Comparison of ENCODE assay signal across 17 cellular contexts in genomic region chr14:21298358-21298757, GRCh38. TPM values are rescaled to one million over a fixed set of nuclear protein-coding genes. Genes with fewer than 3 reads are reported as not detected.
DNase-seq lines count a peak whose midpoint lies in the region; ATAC-seq lines count a peak whose summit lies in the region.
"Had no signal": no experiment of that assay in that cellular context is flagged by ENCODE, and none has a peak within 500 bp of the region (broad histone marks: within the 10 kb centered on the region; RNA-seq: fewer than 3 reads in every experiment).

No MANE protein-coding gene starts in this region.

- H3K36me3 Mint-ChIP-seq in activated naive CD8-positive, alpha-beta T cell treated with anti-CD3 and anti-CD28 coated beads for 36 hours, result no peaks in the 10 kb centered on the region
- no peaks in the 10 kb centered on the region for H3K36me3 Mint-ChIP-seq in activated naive CD8-positive, alpha-beta T cell treated with anti-CD3 and anti-CD28 coated beads, Interleukin-2, amount 50 U/mL, for 24 hours (ENCODE audit: low read depth)

- no peak overlapping the region for H2AFZ ChIP-seq in trophoblast cell (ENCODE audit: insufficient read depth, low read length, poor library complexity)

- H3K9ac ChIP-seq in trophoblast cell (ENCODE audit: low read length), result no peak overlapping the region

- ATAC-seq in activated naive CD8-positive, alpha-beta T cell treated with anti-CD3 and anti-CD28 coated beads, Interleukin-2, amount 50 U/mL, for 24 hours, result no peak
- ATAC-seq: A549 had no signal

- WGBS in trophoblast cell (ENCODE audit: extremely low coverage, insufficient coverage, insufficient read length), result no CpG with 5 or more reads among the region's 12 CpGs

- no peak overlapping the region for H3K14ac ChIP-seq in trophoblast cell (ENCODE audit: low read length)

- H3K9me3 Mint-ChIP-seq in activated naive CD8-positive, alpha-beta T cell treated with anti-CD3 and anti-CD28 coated beads for 36 hours, result no peaks in the 10 kb centered on the region
- H3K9me3 Mint-ChIP-seq in activated naive CD8-positive, alpha-beta T cell treated with anti-CD3 and anti-CD28 coated beads, Interleukin-2, amount 50 U/mL, for 24 hours, result no peaks in the 10 kb centered on the region
- H3K9me3 Mint-ChIP-seq: CD4-positive, alpha-beta T cell had no signal

- no peak overlapping the region for H3K23ac ChIP-seq in trophoblast cell (ENCODE audit: low read length)

- no peaks in the 10 kb centered on the region for H3K79me1 ChIP-seq in trophoblast cell (ENCODE audit: low read length)

- no peak overlapping the region for H2BK12ac ChIP-seq in trophoblast cell (ENCODE audit: low read length)

- no peak overlapping the region for H3K4me3 ChIP-seq in trophoblast cell (ENCODE audit: low read depth, low read length)
- H3K4me3 ChIP-seq: A549, HAP-1 had no signal

- H3K4me2 ChIP-seq in trophoblast cell (ENCODE audit: low read length), result no peak overlapping the region
- H3K4me2 ChIP-seq: A549 had no signal

- H4K8ac ChIP-seq in trophoblast cell (ENCODE audit: low read depth, low read length), result no peak overlapping the region

- peaks cover 2% of the 10 kb centered on the region for H3K4me1 Mint-ChIP-seq in activated naive CD8-positive, alpha-beta T cell treated with anti-CD3 and anti-CD28 coated beads for 36 hours
- peaks cover 5% of the 10 kb centered on the region for H3K4me1 Mint-ChIP-seq in activated naive CD8-positive, alpha-beta T cell treated with anti-CD3 and anti-CD28 coated beads, Interleukin-2, amount 50 U/mL, for 24 hours

- H3K27me3 Mint-ChIP-seq in activated naive CD8-positive, alpha-beta T cell treated with anti-CD3 and anti-CD28 coated beads for 36 hours, result peaks cover 35% of the 10 kb centered on the region
- H3K27me3 Mint-ChIP-seq in activated naive CD8-positive, alpha-beta T cell treated with anti-CD3 and anti-CD28 coated beads, Interleukin-2, amount 50 U/mL, for 24 hours, result peaks cover 26% of the 10 kb centered on the region

- H3K79me2 ChIP-seq in trophoblast cell (ENCODE audit: control insufficient read depth, insufficient read depth, low read length, poor library complexity), result no peaks in the 10 kb centered on the region

- H3K27me3 ChIP-seq in trophoblast cell (ENCODE audit: insufficient read depth, low read length), result peaks cover 4% of the 10 kb centered on the region

- in situ Hi-C loops in KBM-7 (cut with MboI; ENCODE audit: low pct_unique_long_range_greater_than_20kb, low sequenced_read_pairs), result no loop called here

- H4K12ac ChIP-seq in trophoblast cell (ENCODE audit: low read depth, low read length), result no peak overlapping the region

- H3K36me3 ChIP-seq in trophoblast cell (ENCODE audit: control insufficient read depth in 1 of 2, insufficient read depth in 2 of 2, low read length in 2 of 2), result no peaks in the 10 kb centered on the region
- H3K36me3 ChIP-seq: HAP-1 had no signal

- DNase-seq in activated naive CD8-positive, alpha-beta T cell treated with anti-CD3 and anti-CD28 coated beads for 36 hours, result no peak
- DNase-seq in activated naive CD8-positive, alpha-beta T cell treated with anti-CD3 and anti-CD28 coated beads, Interleukin-2, amount 50 U/mL, for 24 hours, result no peak
- DNase-seq in HuH-7 (ENCODE audit: low spot score), result peak; percentile 40
- DNase-seq in amniotic epithelial cell (ENCODE audit: low read depth), result peak; percentile 22
- peak; percentile 72 to 89 for DNase-seq in trophoblast cell
- no peak for DNase-seq in stimulated activated CD4-positive, alpha-beta T cell treated with anti-CD3 and anti-CD28 coated beads, Interleukin-2, amount 100 ng/mL, for 48 hours
- no peak for DNase-seq in KBM-7
- DNase-seq: AML-193; Caco-2; CD4-positive, alpha-beta T cell; GF-D8; IMR-90 had no signal

- H3K4me3 Mint-ChIP-seq in activated naive CD8-positive, alpha-beta T cell treated with anti-CD3 and anti-CD28 coated beads for 36 hours, result peak overlapping the region; percentile 22
- H3K4me3 Mint-ChIP-seq in activated naive CD8-positive, alpha-beta T cell treated with anti-CD3 and anti-CD28 coated beads, Interleukin-2, amount 50 U/mL, for 24 hours, result no peak overlapping the region
- H3K4me3 Mint-ChIP-seq: CD4-positive, alpha-beta T cell had no signal

- H3K4me1 ChIP-seq in trophoblast cell (ENCODE audit: control insufficient read depth in 1 of 2, insufficient read depth in 2 of 2, low read length in 2 of 2), result no peaks in the 10 kb centered on the region
- H3K4me1 ChIP-seq: A549, Caco-2 had no signal

- no peak overlapping the region for H2AK5ac ChIP-seq in trophoblast cell (ENCODE audit: low read length)

- no peaks in the 10 kb centered on the region for H3K9me3 ChIP-seq in trophoblast cell (ENCODE audit: insufficient read depth, low read depth, low read length)
- H3K9me3 ChIP-seq: A549, Caco-2, HAP-1 had no signal

- no peak overlapping the region for H2BK5ac ChIP-seq in trophoblast cell (ENCODE audit: low read depth, low read length, poor library complexity)

- H4K91ac ChIP-seq in trophoblast cell (ENCODE audit: low read depth, low read length), result no peak overlapping the region

- no peak overlapping the region for H3K27ac Mint-ChIP-seq in activated naive CD8-positive, alpha-beta T cell treated with anti-CD3 and anti-CD28 coated beads for 36 hours
- H3K27ac Mint-ChIP-seq in activated naive CD8-positive, alpha-beta T cell treated with anti-CD3 and anti-CD28 coated beads, Interleukin-2, amount 50 U/mL, for 24 hours, result no peak overlapping the region
- H3K27ac Mint-ChIP-seq: CD4-positive, alpha-beta T cell had no signal

- no peak overlapping the region for H3K27ac ChIP-seq in trophoblast cell (ENCODE audit: low read depth, low read length)
- H3K27ac ChIP-seq: 22Rv1, A549, C4-2B had no signal

- H3K18ac ChIP-seq in trophoblast cell (ENCODE audit: low read length), result no peak overlapping the region

- no peak overlapping the region for H2BK120ac ChIP-seq in trophoblast cell (ENCODE audit: insufficient read depth, low read length, poor library complexity)

- H3K4ac ChIP-seq in trophoblast cell (ENCODE audit: low read depth, low read length), result no peak overlapping the region

RNA-seq across cellular contexts. Expression of gene RPGRIP1, which starts 18.5 kb away (rescaled TPM):
- total RNA-seq in activated naive CD8-positive, alpha-beta T cell treated with anti-CD3 and anti-CD28 coated beads for 36 hours, result under 1 TPM; 0.08 to 0.22 TPM
- polyA plus RNA-seq in trophoblast cell (2013), result 0.01 TPM in 1 of 2 replicates, not detected in the other
- total RNA-seq: Caco-2; CD4-positive, alpha-beta T cell; IMR-90 had no signal
- polyA plus RNA-seq: BJ, IMR-90 had no signal

RNA-seq across cellular contexts. Expression of gene HNRNPC, which starts 29.1 kb away (rescaled TPM):
- 1,000 to 10,000 TPM; 1,256 to 1,302 TPM for total RNA-seq in activated naive CD8-positive, alpha-beta T cell treated with anti-CD3 and anti-CD28 coated beads for 36 hours
- 959 and 960 TPM in 2 replicates for polyA plus RNA-seq in trophoblast cell (2013)

Comparison
In these comparisons a context has a peak if more than half of its experiments do, and no peak if none do; other contexts are left out.
1. DNase-seq: peak in HuH-7 (single experiment), amniotic epithelial cell (single experiment) and trophoblast cell (2 of 2); none in activated naive CD8-positive, alpha-beta T cell treated with anti-CD3 and anti-CD28 coated beads for 36 hours (single experiment), activated naive CD8-positive, alpha-beta T cell treated with anti-CD3 and anti-CD28 coated beads, Interleukin-2, amount 50 U/mL, for 24 hours (single experiment), stimulated activated CD4-positive, alpha-beta T cell treated with anti-CD3 and anti-CD28 coated beads, Interleukin-2, amount 100 ng/mL, for 48 hours (0 of 2) and KBM-7 (single experiment).